8 cellular contexts compared by ENCODE assay signal in genomic region chr11:63023851-63024648, GRCh38. TPM values are rescaled to one million over a fixed set of nuclear protein-coding genes. Genes with fewer than 3 reads are reported as not detected.
DNase-seq lines count a peak whose midpoint lies in the region; ATAC-seq and TF ChIP-seq lines count a peak whose summit lies in the region.

No MANE protein-coding gene starts in this region.

- H3K27ac Mint-ChIP-seq in Caco-2 (ENCODE audit: unreplicated experiment): no peak overlapping the region

- H3K36me3 ChIP-seq in Caco-2 (ENCODE audit: control insufficient read depth, insufficient read depth, low read length) (no peaks in the 10 kb centered on the region), lower lobe of right lung (no peaks in the 10 kb centered on the region)

- BruUV-seq in Caco-2 (replicated peaks; lab: Mats Ljungman, UMichigan): no TSS peak

- no peaks in the 10 kb centered on the region for H3K27me3 ChIP-seq in Caco-2 (replicated peaks; ENCODE audit: control insufficient read depth, insufficient read depth, low read length)
- peaks cover 5% of the 10 kb centered on the region for H3K27me3 ChIP-seq in lower lobe of right lung (ENCODE audit: low read depth)

- POLR2A ChIA-PET in Caco-2 (lab: Charles Lee): no interaction called here

- H3K9me3 Mint-ChIP-seq in Caco-2 (ENCODE audit: unreplicated experiment): peaks cover 9% of the 10 kb centered on the region

- no peaks in the 10 kb centered on the region for H3K9me3 ChIP-seq in Caco-2
- H3K9me3 ChIP-seq in lower lobe of right lung: no peaks in the 10 kb centered on the region

- intact Hi-C loops in Caco-2 (cut with micrococcal nuclease; ENCODE audit: unreplicated experiment) (loop anchor here (1.0 kb wide), 2 partner anchors 28 to 118 kb away; no protein-coding TSS in a partner anchor), lower lobe of right lung (cut with DNase I) (loop anchor here (5.0 kb wide), 1 partner anchor 117 kb away; no protein-coding TSS in a partner anchor)

- H3K27me3 Mint-ChIP-seq in Caco-2 (ENCODE audit: insufficient read depth, unreplicated experiment): no peaks in the 10 kb centered on the region

- H3K4me3 ChIP-seq in Caco-2 (ENCODE audit: low read depth, low read length) (no peak overlapping the region), HFF-Myc (replicated peaks; ENCODE audit: low read depth, low read length) (no peak overlapping the region), lower lobe of right lung (no peak overlapping the region)

- H3K4me1 ChIP-seq in Caco-2 (peaks cover 8% of the 10 kb centered on the region), lower lobe of right lung (no peaks in the 10 kb centered on the region)

- TF ChIP-seq CTCF in Caco-2 (IDR thresholded peaks at IDR 0.05; ENCODE audit: insufficient read depth in 1 of 2, low read depth in 1 of 2, low read length in 1 of 2, severe bottlenecking in 1 of 2, unreplicated experiment in 1 of 2) (peak; percentile 98 to 100), HFF-Myc (IDR thresholded peaks at IDR 0.05; ENCODE audit: low read depth, low read length, missing control alignments) (peak; percentile 100), lower lobe of right lung (IDR thresholded peaks at IDR 0.05) (peak; percentile 100)

- no peak overlapping the region for H3K4me3 Mint-ChIP-seq in Caco-2 (ENCODE audit: unreplicated experiment)

- peaks cover 6% of the 10 kb centered on the region for H3K4me1 Mint-ChIP-seq in Caco-2 (ENCODE audit: low read depth, unreplicated experiment)

- H3K36me3 Mint-ChIP-seq in Caco-2 (ENCODE audit: insufficient read depth, unreplicated experiment): no peaks in the 10 kb centered on the region

- ATAC-seq in lower lobe of right lung (peak; percentile 94 to 96), HG02840 (IDR thresholded peaks at IDR 0.05; ENCODE audit: low FRiP score, unreplicated experiment) (no peak)

- H3K27ac ChIP-seq in lower lobe of right lung: peak overlapping the region; percentile 37

- DNase-seq in Caco-2 (peak; percentile 84 to 89), HFF-Myc (ENCODE audit: extremely low read depth, low read depth) (peak; percentile 44), NCI-H748 treated with DMSO at 0.1 percent for 48 hours (lab: John Stamatoyannopoulos, UW) (peak; percentile 23), dermis microvascular lymphatic vessel endothelial cell (ENCODE audit: low read depth in 2 of 2) (peak; percentile 27 to 68), lower lobe of right lung (peak; percentile 91)
- peak; percentile 82 to 89 for DNase-seq in activated CD4-positive, alpha-beta T cell treated with anti-CD3 and anti-CD28 coated beads, Interleukin-2, amount 50 U/mL, for 4 hours
- DNase-seq in stimulated activated CD8-positive, alpha-beta memory T cell treated with anti-CD3 and anti-CD28 coated beads, Interleukin-12 subunit alpha, Interleukin-12 subunit beta, amount 100 ng/mL, for 1 hour (ENCODE audit: low read depth): peak; percentile 76

- CTCF ChIA-PET in Caco-2 (lab: Charles Lee): interaction anchor here (0.6 to 5.5 kb wide), 13 partner anchors 7 to 341 kb away, joined by 3 to 103 read pairs (median 5); partner anchors contain the start of gene SLC22A8

RNA-seq across cellular contexts. Expression of gene SLC22A8, which starts 8.4 kb away (rescaled TPM):
- total RNA-seq in Caco-2 (2022): not detected in 2 replicates
- total RNA-seq in dermis microvascular lymphatic vessel endothelial cell: not detected in 2 replicates
- not detected for total RNA-seq in lower lobe of right lung

RNA-seq across cellular contexts. Expression of gene SLC22A6, which starts 39.3 kb away (rescaled TPM):
- total RNA-seq in Caco-2 (2022) (not detected in 2 replicates), dermis microvascular lymphatic vessel endothelial cell (not detected in 2 replicates), lower lobe of right lung (not detected)

Comparison
In these comparisons a context has a peak if more than half of its experiments do, and no peak if none do; other contexts are left out.
1. DNase-seq: peak in every context shown above with its lines; median percentile 91 in lower lobe of right lung; 86 in Caco-2; 86 in activated CD4-positive, alpha-beta T cell treated with anti-CD3 and anti-CD28 coated beads, Interleukin-2, amount 50 U/mL, for 4 hours; 76 in stimulated activated CD8-positive, alpha-beta memory T cell treated with anti-CD3 and anti-CD28 coated beads, Interleukin-12 subunit alpha, Interleukin-12 subunit beta, amount 100 ng/mL, for 1 hour; 48 in dermis microvascular lymphatic vessel endothelial cell; 44 in HFF-Myc; 23 in NCI-H748 treated with DMSO at 0.1 percent for 48 hours.